3 cellular contexts compared by ENCODE assay signal in the genomic region with DNA sequence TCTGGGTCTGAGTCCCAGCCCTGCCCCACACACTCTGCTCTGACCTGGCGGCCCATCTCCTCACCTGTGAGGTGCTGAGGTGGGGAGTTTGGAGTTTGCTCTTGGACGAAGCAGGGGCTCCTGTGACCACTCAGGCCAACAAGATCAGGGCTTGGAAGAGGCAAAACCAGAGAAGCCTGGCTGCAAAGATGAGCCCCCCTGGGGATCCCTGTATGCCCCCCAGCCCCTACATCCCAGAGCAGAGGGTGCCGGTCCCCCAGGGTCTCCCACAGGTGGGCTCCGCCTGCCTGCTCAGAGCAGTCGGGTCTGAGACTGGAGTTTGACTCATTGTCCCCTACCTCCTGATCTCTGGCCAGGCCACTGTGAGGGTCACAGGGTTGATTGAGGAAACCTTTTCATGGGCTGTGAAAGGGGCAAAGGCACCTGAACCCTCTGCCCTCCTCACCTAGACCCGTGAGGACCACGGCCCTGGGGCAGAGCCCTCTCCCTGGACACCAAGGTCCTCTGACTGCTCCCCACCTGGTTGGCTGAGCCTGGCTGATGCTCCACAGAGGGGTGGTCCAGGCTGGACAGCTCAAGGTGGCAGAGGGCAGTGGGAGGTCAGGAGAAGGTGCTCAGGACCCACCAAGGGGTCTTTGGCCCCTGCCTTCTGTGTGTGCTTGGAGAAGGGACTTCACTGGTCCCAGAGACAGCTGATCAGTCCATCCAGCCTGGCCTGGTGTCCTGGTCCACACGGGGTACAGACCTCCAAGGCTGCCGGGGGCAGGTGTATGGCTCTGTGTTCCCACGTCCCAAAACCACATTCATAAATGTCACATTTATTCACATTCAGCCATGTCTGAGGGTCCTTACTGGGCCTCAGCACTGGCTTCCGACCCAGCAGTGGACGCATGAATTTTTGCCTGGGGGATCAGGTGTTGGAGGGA.
TF ChIP-seq lines count a peak whose summit lies in the region.

No MANE protein-coding gene starts in this region.

TF ChIP-seq in SK-N-SH, 30 proteins besides CTCF, POLR2A, EP300 and RAD21 (continued from another document):
- no peak for TF ChIP-seq GATA2 (CRISPR knock-in tag; IDR thresholded peaks at IDR 0.05)
- no peak for TF ChIP-seq TEAD4 (IDR thresholded peaks at IDR 0.05; ENCODE audit: borderline replicate concordance, insufficient read depth)
- TF ChIP-seq, protein P1, sequence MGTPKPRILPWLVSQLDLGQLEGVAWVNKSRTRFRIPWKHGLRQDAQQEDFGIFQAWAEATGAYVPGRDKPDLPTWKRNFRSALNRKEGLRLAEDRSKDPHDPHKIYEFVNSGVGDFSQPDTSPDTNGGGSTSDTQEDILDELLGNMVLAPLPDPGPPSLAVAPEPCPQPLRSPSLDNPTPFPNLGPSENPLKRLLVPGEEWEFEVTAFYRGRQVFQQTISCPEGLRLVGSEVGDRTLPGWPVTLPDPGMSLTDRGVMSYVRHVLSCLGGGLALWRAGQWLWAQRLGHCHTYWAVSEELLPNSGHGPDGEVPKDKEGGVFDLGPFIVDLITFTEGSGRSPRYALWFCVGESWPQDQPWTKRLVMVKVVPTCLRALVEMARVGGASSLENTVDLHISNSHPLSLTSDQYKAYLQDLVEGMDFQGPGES (IDR thresholded peaks at IDR 0.05; ENCODE audit: low read depth, low read length), result no peak
- TF ChIP-seq RCOR1 (IDR thresholded peaks at IDR 0.05; ENCODE audit: low read length), result no peak
- TF ChIP-seq, protein P2, sequence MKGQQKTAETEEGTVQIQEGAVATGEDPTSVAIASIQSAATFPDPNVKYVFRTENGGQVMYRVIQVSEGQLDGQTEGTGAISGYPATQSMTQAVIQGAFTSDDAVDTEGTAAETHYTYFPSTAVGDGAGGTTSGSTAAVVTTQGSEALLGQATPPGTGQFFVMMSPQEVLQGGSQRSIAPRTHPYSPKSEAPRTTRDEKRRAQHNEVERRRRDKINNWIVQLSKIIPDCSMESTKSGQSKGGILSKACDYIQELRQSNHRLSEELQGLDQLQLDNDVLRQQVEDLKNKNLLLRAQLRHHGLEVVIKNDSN (IDR thresholded peaks at IDR 0.05; ENCODE audit: borderline replicate concordance, low read depth), result no peak
- TF ChIP-seq, protein P3, sequence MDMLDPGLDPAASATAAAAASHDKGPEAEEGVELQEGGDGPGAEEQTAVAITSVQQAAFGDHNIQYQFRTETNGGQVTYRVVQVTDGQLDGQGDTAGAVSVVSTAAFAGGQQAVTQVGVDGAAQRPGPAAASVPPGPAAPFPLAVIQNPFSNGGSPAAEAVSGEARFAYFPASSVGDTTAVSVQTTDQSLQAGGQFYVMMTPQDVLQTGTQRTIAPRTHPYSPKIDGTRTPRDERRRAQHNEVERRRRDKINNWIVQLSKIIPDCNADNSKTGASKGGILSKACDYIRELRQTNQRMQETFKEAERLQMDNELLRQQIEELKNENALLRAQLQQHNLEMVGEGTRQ (IDR thresholded peaks at IDR 0.05; ENCODE audit: borderline replicate concordance, low read depth, low read length), result no peak
- TF ChIP-seq, protein P4, sequence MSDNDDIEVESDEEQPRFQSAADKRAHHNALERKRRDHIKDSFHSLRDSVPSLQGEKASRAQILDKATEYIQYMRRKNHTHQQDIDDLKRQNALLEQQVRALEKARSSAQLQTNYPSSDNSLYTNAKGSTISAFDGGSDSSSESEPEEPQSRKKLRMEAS (IDR thresholded peaks at IDR 0.05; ENCODE audit: low read depth), result no peak
- TF ChIP-seq GABPA (IDR thresholded peaks at IDR 0.05; ENCODE audit: low read depth), result no peak
- no peak for TF ChIP-seq EZH2phosphoT487 (IDR thresholded peaks at IDR 0.05; ENCODE audit: borderline replicate concordance, low read depth)
- no peak for TF ChIP-seq JUND (IDR thresholded peaks at IDR 0.05)
- no peak for TF ChIP-seq TCF12 (IDR thresholded peaks at IDR 0.05)
- TF ChIP-seq RFX5 (IDR thresholded peaks at IDR 0.05; ENCODE audit: low read length), result no peak
- TF ChIP-seq CHD2 (IDR thresholded peaks at IDR 0.05; ENCODE audit: low read length, partially characterized antibody), result no peak
- TF ChIP-seq RXRA (IDR thresholded peaks at IDR 0.05; ENCODE audit: borderline replicate concordance, low read depth), result no peak
- no peak for TF ChIP-seq POLR2AphosphoS5 (IDR thresholded peaks at IDR 0.05; ENCODE audit: low read depth, low read length)

TF ChIP-seq in SK-N-SH treated with all-trans-retinoic acid at 6 μM for 48 hours, 23 proteins besides CTCF, POLR2A, EP300 and RAD21 (continued from another document):
- TF ChIP-seq TCF4 (CRISPR knock-in tag; IDR thresholded peaks at IDR 0.05; ENCODE audit: borderline replicate concordance), result no peak
- no peak for TF ChIP-seq CSDC2 (CRISPR knock-in tag; IDR thresholded peaks at IDR 0.05)
- TF ChIP-seq ZC3H10 (CRISPR knock-in tag; IDR thresholded peaks at IDR 0.05), result no peak
- TF ChIP-seq ESRRG (CRISPR knock-in tag; IDR thresholded peaks at IDR 0.05), result no peak
- TF ChIP-seq BACH2 (CRISPR knock-in tag; IDR thresholded peaks at IDR 0.05; ENCODE audit: borderline replicate concordance), result no peak
- no peak for TF ChIP-seq ZNF565 (CRISPR knock-in tag; conservative IDR thresholded peaks at IDR 0.05; ENCODE audit: low read depth)
- TF ChIP-seq, protein P5, sequence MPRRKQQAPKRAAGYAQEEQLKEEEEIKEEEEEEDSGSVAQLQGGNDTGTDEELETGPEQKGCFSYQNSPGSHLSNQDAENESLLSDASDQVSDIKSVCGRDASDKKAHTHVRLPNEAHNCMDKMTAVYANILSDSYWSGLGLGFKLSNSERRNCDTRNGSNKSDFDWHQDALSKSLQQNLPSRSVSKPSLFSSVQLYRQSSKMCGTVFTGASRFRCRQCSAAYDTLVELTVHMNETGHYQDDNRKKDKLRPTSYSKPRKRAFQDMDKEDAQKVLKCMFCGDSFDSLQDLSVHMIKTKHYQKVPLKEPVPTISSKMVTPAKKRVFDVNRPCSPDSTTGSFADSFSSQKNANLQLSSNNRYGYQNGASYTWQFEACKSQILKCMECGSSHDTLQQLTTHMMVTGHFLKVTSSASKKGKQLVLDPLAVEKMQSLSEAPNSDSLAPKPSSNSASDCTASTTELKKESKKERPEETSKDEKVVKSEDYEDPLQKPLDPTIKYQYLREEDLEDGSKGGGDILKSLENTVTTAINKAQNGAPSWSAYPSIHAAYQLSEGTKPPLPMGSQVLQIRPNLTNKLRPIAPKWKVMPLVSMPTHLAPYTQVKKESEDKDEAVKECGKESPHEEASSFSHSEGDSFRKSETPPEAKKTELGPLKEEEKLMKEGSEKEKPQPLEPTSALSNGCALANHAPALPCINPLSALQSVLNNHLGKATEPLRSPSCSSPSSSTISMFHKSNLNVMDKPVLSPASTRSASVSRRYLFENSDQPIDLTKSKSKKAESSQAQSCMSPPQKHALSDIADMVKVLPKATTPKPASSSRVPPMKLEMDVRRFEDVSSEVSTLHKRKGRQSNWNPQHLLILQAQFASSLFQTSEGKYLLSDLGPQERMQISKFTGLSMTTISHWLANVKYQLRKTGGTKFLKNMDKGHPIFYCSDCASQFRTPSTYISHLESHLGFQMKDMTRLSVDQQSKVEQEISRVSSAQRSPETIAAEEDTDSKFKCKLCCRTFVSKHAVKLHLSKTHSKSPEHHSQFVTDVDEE (CRISPR knock-in tag; IDR thresholded peaks at IDR 0.05), result no peak
- TF ChIP-seq OSR1 (CRISPR knock-in tag; IDR thresholded peaks at IDR 0.05), result no peak

TF ChIP-seq in GM12891, 5 proteins besides CTCF, POLR2A, EP300 and RAD21:
- TF ChIP-seq POLR2AphosphoS5 (IDR thresholded peaks at IDR 0.05; ENCODE audit: low read depth, low read length) (no peak), POU2F2 (IDR thresholded peaks at IDR 0.05; ENCODE audit: low read depth, low read length) (no peak), TAF1 (IDR thresholded peaks at IDR 0.05; ENCODE audit: low read depth, low read length) (no peak), SPI1 (IDR thresholded peaks at IDR 0.05; ENCODE audit: low read depth, low read length) (no peak), PAX5 (IDR thresholded peaks at IDR 0.05; ENCODE audit: insufficient read depth, low read length, severe bottlenecking) (no peak)
TF ChIP-seq in GM12891: peak in this region for 0.
